In the genomic region with DNA sequence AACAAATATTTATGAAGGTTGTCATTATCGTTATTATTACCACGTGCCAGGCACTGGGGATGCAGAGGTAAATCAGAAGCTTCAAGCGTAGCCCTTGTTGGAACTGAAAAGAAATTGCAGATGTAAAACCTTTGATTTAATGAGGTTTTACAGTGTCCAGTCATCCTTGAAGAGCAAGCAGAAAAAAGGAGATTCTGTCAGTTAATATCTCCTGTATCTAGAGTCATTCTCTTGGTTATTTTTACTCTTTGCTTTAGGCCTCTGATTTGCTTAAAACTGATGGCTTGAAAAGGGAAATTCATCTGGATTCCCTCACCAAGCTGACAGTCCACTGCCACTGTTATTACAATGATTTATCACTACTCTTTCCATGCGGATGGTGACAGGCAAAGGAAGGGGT, we compare ENCODE assay signal across 17 cellular contexts.
DNase-seq lines count a peak whose midpoint lies in the region; ATAC-seq, FAIRE-seq and TF ChIP-seq lines count a peak whose summit lies in the region.
"Had no signal": no experiment of that assay in that cellular context is flagged by ENCODE, and none has a peak within 500 bp of the region (broad histone marks: within the 10 kb centered on the region; RNA-seq: fewer than 3 reads in every experiment).

No MANE protein-coding gene starts in this region.

- H3K36me3 ChIP-seq in BLaER1 (no peaks in the 10 kb centered on the region), Karpas-422 (ENCODE audit: insufficient read depth, low read length) (peaks cover 20% of the 10 kb centered on the region), mesodermal cell (ENCODE audit: control insufficient read depth, insufficient read depth, low read length) (no peaks in the 10 kb centered on the region)

- no peaks in the 10 kb centered on the region for H3K27me3 ChIP-seq in BLaER1
- H3K27me3 ChIP-seq in Karpas-422 (ENCODE audit: low read length) = no peaks in the 10 kb centered on the region

- H3K79me2 ChIP-seq in Karpas-422 (ENCODE audit: low read length) = no peaks in the 10 kb centered on the region

- DNase-seq in Karpas-422 (peak; percentile 96), SK-N-DZ (ENCODE audit: low spot score) (peak; percentile 75), GM12891 (ENCODE audit: insufficient read length, low spot score) (no peak), NCI-H2029 treated with DMSO at 0.1 percent for 48 hours (lab: John Stamatoyannopoulos, UW) (no peak)
- DNase-seq: CD8-positive, alpha-beta T cell; COR-L47; DMS153; EL; GOT3; H9 had no signal

- H3K9me2 ChIP-seq in Karpas-422 (replicated peaks; ENCODE audit: insufficient read depth, low read length) = no peaks in the 10 kb centered on the region

- H3K9me3 ChIP-seq in BLaER1 (no peaks in the 10 kb centered on the region), Karpas-422 (ENCODE audit: low read length) (peaks cover 5% of the 10 kb centered on the region; the same call in 1 of the 2 replicates), mesodermal cell (ENCODE audit: control insufficient read depth, low read length) (no peaks in the 10 kb centered on the region)

- peaks cover 23% of the 10 kb centered on the region for H3K4me1 ChIP-seq in BLaER1
- peaks cover 71% of the 10 kb centered on the region for H3K4me1 ChIP-seq in Karpas-422 (ENCODE audit: low read length)
- H3K4me1 ChIP-seq in mesodermal cell (ENCODE audit: control insufficient read depth, insufficient read depth, low read length, poor library complexity, severe bottlenecking) = peaks cover 2% of the 10 kb centered on the region

- ATAC-seq in GM19452 (IDR thresholded peaks at IDR 0.05; ENCODE audit: unreplicated experiment) = no peak
- ATAC-seq: CD8-positive, alpha-beta T cell had no signal

- H3K27ac ChIP-seq in BLaER1 (no peak overlapping the region), Karpas-422 (ENCODE audit: low read length) (peak overlapping the region; percentile 98), mesodermal cell (ENCODE audit: low read depth, low read length, severe bottlenecking) (peak overlapping the region; percentile 8)

- H3K9ac ChIP-seq in BLaER1 (no peak overlapping the region), Karpas-422 (ENCODE audit: low read length) (peak overlapping the region; percentile 79)

- 74 to 79% methylated on average over 4 of the region's 4 CpGs for WGBS in mesodermal cell (ENCODE audit: insufficient coverage in 2 of 2), 2 experiments

- no peaks in the 10 kb centered on the region for H4K20me1 ChIP-seq in BLaER1
- H4K20me1 ChIP-seq in Karpas-422 (ENCODE audit: insufficient read depth, low read depth, low read length) = no peaks in the 10 kb centered on the region

- no peak for FAIRE-seq in GM12891 (lab: Jason Lieb, UNC)
- FAIRE-seq: A204.1, D721Med, G401.6, GM12892 had no signal

- H3K4me2 ChIP-seq in BLaER1 (peak overlapping the region; percentile 37), Karpas-422 (ENCODE audit: low read depth, low read length, poor library complexity, severe bottlenecking) (peak overlapping the region; percentile 71)

- H3K4me3 ChIP-seq in BLaER1 = no peak overlapping the region
- peak overlapping the region; percentile 36 for H3K4me3 ChIP-seq in Karpas-422 (ENCODE audit: low read length)
- H3K4me3 ChIP-seq in mesodermal cell (ENCODE audit: extremely low read depth, insufficient read depth, low read length, poor library complexity, severe bottlenecking) = no peak overlapping the region

- H2AFZ ChIP-seq in Karpas-422 (ENCODE audit: low read length) = no peak overlapping the region

- TF ChIP-seq POLR2A in GM12891 (IDR thresholded peaks at IDR 0.05; ENCODE audit: low read depth, low read length) = no peak

TF ChIP-seq in GM12891, 5 proteins besides CTCF, POLR2A, EP300 and RAD21:
- TF ChIP-seq POU2F2 (IDR thresholded peaks at IDR 0.05; ENCODE audit: low read depth, low read length) (no peak), PAX5 (IDR thresholded peaks at IDR 0.05; ENCODE audit: insufficient read depth, low read length, severe bottlenecking) (no peak), SPI1 (IDR thresholded peaks at IDR 0.05; ENCODE audit: low read depth, low read length) (no peak), POLR2AphosphoS5 (IDR thresholded peaks at IDR 0.05; ENCODE audit: low read depth, low read length) (no peak), TAF1 (IDR thresholded peaks at IDR 0.05; ENCODE audit: low read depth, low read length) (no peak)

Comparison
In these comparisons a context has a peak if more than half of its experiments do, and no peak if none do; other contexts are left out.
1. DNase-seq: peak in Karpas-422 (single experiment) and SK-N-DZ (single experiment); none in GM12891 (single experiment) and NCI-H2029 treated with DMSO at 0.1 percent for 48 hours (single experiment).